Comparison of ENCODE assay signal across 22 cellular contexts in the genomic region with DNA sequence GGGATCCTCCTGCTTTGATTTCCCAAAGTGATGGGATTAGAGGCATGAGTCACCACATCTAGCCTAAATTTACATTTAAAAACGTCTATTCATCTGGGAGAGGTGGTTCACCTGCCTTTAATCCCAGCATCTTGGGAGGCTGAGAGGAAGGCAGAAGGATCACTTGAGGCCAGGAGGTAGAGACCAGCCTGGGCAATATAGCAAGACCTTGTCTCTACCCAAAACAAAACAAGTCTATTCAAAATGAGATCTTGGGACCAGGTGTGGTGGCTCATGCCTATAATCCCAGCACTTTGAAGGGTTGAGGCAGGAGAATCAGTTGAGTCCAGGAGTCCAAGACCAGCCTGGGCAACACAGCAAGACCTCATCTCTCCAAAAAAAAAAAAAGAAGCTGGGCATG. TPM values are rescaled to one million over a fixed set of nuclear protein-coding genes. Genes with fewer than 3 reads are reported as not detected.
DNase-seq lines count a peak whose midpoint lies in the region; ATAC-seq, FAIRE-seq and TF ChIP-seq lines count a peak whose summit lies in the region.
"Had no signal": no experiment of that assay in that cellular context is flagged by ENCODE, and none has a peak within 500 bp of the region (broad histone marks: within the 10 kb centered on the region; RNA-seq: fewer than 3 reads in every experiment).

No MANE protein-coding gene starts in this region.

- no peak for FAIRE-seq in H1 (lab: Jason Lieb, UNC)
- FAIRE-seq in frontal cortex (lab: Jason Lieb, UNC): no peak
- FAIRE-seq: A549, D721Med, G401.6, GM12891, GM19239 had no signal

- H3K27me3 ChIP-seq in GM23338 (ENCODE audit: insufficient read depth): peaks cover 23% of the 10 kb centered on the region
- peaks cover 17% of the 10 kb centered on the region for H3K27me3 ChIP-seq in NT2/D1 (ENCODE audit: insufficient read depth, insufficient read length)
- H3K27me3 ChIP-seq in H1 (replicated peaks in 1 of 4; ENCODE audit: control insufficient read depth in 3 of 4, extremely low read depth in 1 of 4, insufficient read depth in 3 of 4, low read length in 3 of 4): peaks cover 0 to 16% (median 12%) of the 10 kb centered on the region in 4 experiments; a peak in 6 of 7 replicates
- H3K27me3 ChIP-seq: BLaER1 treated with 17β-estradiol and CSF1 and Interleukin-3, amounts not matched to agents 10 nM and 100 nM had no signal

- H3K36me3 ChIP-seq in GM23338 (ENCODE audit: insufficient read depth) (no peaks in the 10 kb centered on the region), NT2/D1 (ENCODE audit: insufficient read depth, insufficient read length, low read length) (no peaks in the 10 kb centered on the region), H1 (ENCODE audit: control insufficient read depth in 2 of 4, insufficient read depth in 4 of 4, low read length in 3 of 4) (no peaks in the 10 kb centered on the region)
- H3K36me3 ChIP-seq: BLaER1 treated with 17β-estradiol and CSF1 and Interleukin-3, amounts not matched to agents 10 nM and 100 nM had no signal

- no peak overlapping the region for H4K8ac ChIP-seq in H1 (ENCODE audit: extremely low read depth, insufficient read depth, low read length)

- CTCF ChIA-PET in H1 (lab: Charles Lee; ENCODE audit: partially characterized antibody): interaction anchor here (0.6 to 1.3 kb wide), 2 partner anchors 97 to 104 kb away, joined by 3 to 4 read pairs; no protein-coding TSS in a partner anchor

- no peak overlapping the region for H3K27ac ChIP-seq in GM23338 (ENCODE audit: low read depth)
- no peak overlapping the region for H3K27ac ChIP-seq in H1 (ENCODE audit: low read depth, low read length)
- H3K27ac ChIP-seq: 22Rv1; BLaER1 treated with 17β-estradiol and CSF1 and Interleukin-3, amounts not matched to agents 10 nM and 100 nM; C4-2B had no signal

- H2AFZ ChIP-seq in GM23338 (no peak overlapping the region), H1 (ENCODE audit: low read length) (no peak overlapping the region)

- H2BK5ac ChIP-seq in H1 (ENCODE audit: low read depth, low read length): no peak overlapping the region

- H3K4me3 Mint-ChIP-seq in GM23338: no peak overlapping the region
- H3K4me3 Mint-ChIP-seq: B cell; CD4-positive, alpha-beta T cell; CD8-positive, alpha-beta T cell had no signal

- TF ChIP-seq POLR2A in H1 (IDR thresholded peaks at IDR 0.05; ENCODE audit: control extremely low read depth in 1 of 2, low read depth in 2 of 2, low read length in 2 of 2): no peak

- H3K79me2 ChIP-seq in GM23338 (replicated peaks; ENCODE audit: insufficient read depth): no peaks in the 10 kb centered on the region
- no peaks in the 10 kb centered on the region for H3K79me2 ChIP-seq in H1 (ENCODE audit: control insufficient read depth in 1 of 2, insufficient read depth in 2 of 2, low read length in 2 of 2)

- H2BK120ac ChIP-seq in H1 (replicated peaks; ENCODE audit: low read depth, low read length): no peak overlapping the region

- H3K4me2 ChIP-seq in GM23338 (no peak overlapping the region), H1 (ENCODE audit: insufficient read depth in 1 of 2, low read depth in 2 of 2, low read length in 2 of 2) (no peak overlapping the region)
- H3K4me2 ChIP-seq: A549 had no signal

- no peak for TF ChIP-seq EP300 in H1 (IDR thresholded peaks at IDR 0.05; ENCODE audit: borderline replicate concordance in 1 of 2, low read depth in 2 of 2, low read length in 2 of 2)

- ATAC-seq in GM23338 (no peak), HG02610 (IDR thresholded peaks at IDR 0.05; ENCODE audit: unreplicated experiment) (no peak), omental fat pad (ENCODE audit: low FRiP score) (no peak)
- ATAC-seq: A549; CD8-positive, alpha-beta T cell had no signal

- H3K9ac ChIP-seq in NT2/D1 (ENCODE audit: insufficient read length, low read depth) (no peak overlapping the region), H1 (replicated peaks in 1 of 4; ENCODE audit: extremely low read depth in 1 of 4, low read depth in 3 of 4, low read length in 3 of 4) (no peak overlapping the region)
- H3K9ac ChIP-seq: BLaER1 treated with 17β-estradiol and CSF1 and Interleukin-3, amounts not matched to agents 10 nM and 100 nM had no signal

- H3K27ac Mint-ChIP-seq in GM23338: no peak overlapping the region
- H3K27ac Mint-ChIP-seq: B cell; CD4-positive, alpha-beta T cell; CD8-positive, alpha-beta T cell had no signal

- no peak overlapping the region for H4K91ac ChIP-seq in H1 (replicated peaks; ENCODE audit: insufficient read length, low read length)

- H3K23me2 ChIP-seq in H1 (ENCODE audit: low read depth, low read length): peaks cover 4% of the 10 kb centered on the region; the same call in 1 of the 2 replicates

- no peak overlapping the region for H3K23ac ChIP-seq in H1 (ENCODE audit: insufficient read length)

- H3K4me1 ChIP-seq in GM23338 (ENCODE audit: insufficient read depth) (peaks cover 5% of the 10 kb centered on the region; the same call in 1 of the 2 replicates), NT2/D1 (ENCODE audit: insufficient read depth, insufficient read length) (peaks cover 4% of the 10 kb centered on the region), H1 (replicated peaks in 1 of 4; ENCODE audit: control insufficient read depth in 3 of 4, insufficient read depth in 4 of 4, low read length in 3 of 4) (peaks cover 0 to 7% (median 3%) of the 10 kb centered on the region in 4 experiments; a peak in 6 of 7 replicates)

- H3K56ac ChIP-seq in H1 (replicated peaks; ENCODE audit: insufficient read length, low read depth, low read length): no peak overlapping the region

- H4K20me1 ChIP-seq in GM23338 (replicated peaks; ENCODE audit: insufficient read depth) (no peaks in the 10 kb centered on the region), H1 (replicated peaks in 1 of 2; ENCODE audit: control insufficient read depth in 1 of 2, insufficient read depth in 2 of 2, low read length in 2 of 2) (no peaks in the 10 kb centered on the region)

- H3K4me3 ChIP-seq in GM23338 (no peak overlapping the region), NT2/D1 (ENCODE audit: insufficient read length, low read depth) (no peak overlapping the region), H1 (ENCODE audit: extremely low read depth in 1 of 4, insufficient read depth in 2 of 4, low read depth in 3 of 4, low read length in 4 of 4) (no peak overlapping the region)
- H3K4me3 ChIP-seq: A549; BLaER1 treated with 17β-estradiol and CSF1 and Interleukin-3, amounts not matched to agents 10 nM and 100 nM had no signal

- H3K9me3 ChIP-seq in NT2/D1 (ENCODE audit: insufficient read depth, low read length): no peaks in the 10 kb centered on the region
- H3K9me3 ChIP-seq in H1 (ENCODE audit: insufficient read depth in 2 of 2, low read depth in 1 of 2, low read length in 1 of 2): no peaks in the 10 kb centered on the region
- H3K9me3 ChIP-seq: A549; BLaER1 treated with 17β-estradiol and CSF1 and Interleukin-3, amounts not matched to agents 10 nM and 100 nM; Caco-2 had no signal

- no peaks in the 10 kb centered on the region for H3K9me2 ChIP-seq in GM23338 (ENCODE audit: insufficient read depth)

- TF ChIP-seq RAD21 in H1 (IDR thresholded peaks at IDR 0.05 in 1 of 2, conservative IDR thresholded peaks at IDR 0.05 in 1 of 2; ENCODE audit: low read depth in 2 of 2, low read length in 2 of 2): no peak

- peaks cover 26% of the 10 kb centered on the region for H3K27me3 Mint-ChIP-seq in GM23338 (ENCODE audit: insufficient read depth, low read depth, poor library complexity)
- H3K27me3 Mint-ChIP-seq: CD4-positive, alpha-beta T cell had no signal

- DNase-seq in GM23338 (ENCODE audit: low spot score): peak; percentile 17
- peak; percentile 40 for DNase-seq in NT2/D1 (ENCODE audit: low read depth, low spot score)
- no peak for DNase-seq in H1 (ENCODE audit: low read depth in 1 of 2, low spot score in 2 of 2)
- no peak for DNase-seq in frontal cortex (ENCODE audit: low spot score in 2 of 2)
- DNase-seq in omental fat pad (ENCODE audit: low spot score): no peak
- DNase-seq: AML-193; Caco-2; Calu3; CD4-positive, alpha-beta T cell; CD8-positive, alpha-beta T cell; DMS79 treated with DMSO at 0.1 percent for 48 hours; GF-D8 had no signal

- 55% methylated on average over 1 of the region's 1 CpG; no CpG with 5 or more reads in 1 of the 2 experiments for WGBS in H1 (ENCODE audit: extremely low coverage in 1 of 2, insufficient coverage in 1 of 2, insufficient read length in 1 of 2, insufficient replicate concordance in 2 of 2, low coverage in 1 of 2, low lambda C conversion rate in 2 of 2, missing lambda C conversion rate in 1 of 2), 2 experiments

- H3K14ac ChIP-seq in H1 (ENCODE audit: insufficient read length): no peak overlapping the region

- H3K18ac ChIP-seq in H1 (ENCODE audit: extremely low read depth, low read length): no peak overlapping the region

- no peaks in the 10 kb centered on the region for H3K79me1 ChIP-seq in H1 (ENCODE audit: low read depth, low read length)

- no peak overlapping the region for H3K4ac ChIP-seq in H1 (replicated peaks; ENCODE audit: insufficient read length, low read depth, low read length)

- H2BK12ac ChIP-seq in H1 (ENCODE audit: low read depth, low read length): no peak overlapping the region

- H3K36me3 Mint-ChIP-seq in GM23338 (ENCODE audit: low read depth): no peaks in the 10 kb centered on the region

- peaks cover 7% of the 10 kb centered on the region; the same call in 2 of the 3 replicates for H3K4me1 Mint-ChIP-seq in GM23338

- H2AK5ac ChIP-seq in H1 (ENCODE audit: low read depth, low read length): no peak overlapping the region

- POLR2A ChIA-PET in H1 (lab: Charles Lee; ENCODE audit: partially characterized antibody): no interaction called here

- 0 out of 2 replicates have a peak overlapping the region, but pooled peaks have one; percentile 81 for H2BK15ac ChIP-seq in H1 (ENCODE audit: low read length)

- TF ChIP-seq CTCF in GM23338 (conservative IDR thresholded peaks at IDR 0.05; ENCODE audit: low read depth in 2 of 2) (no peak), H1 (IDR thresholded peaks at IDR 0.05; ENCODE audit: control extremely low read depth in 1 of 3, insufficient read depth in 1 of 3, low read depth in 1 of 3, low read length in 3 of 3) (no peak), omental fat pad (IDR thresholded peaks at IDR 0.05) (no peak)

- no peaks in the 10 kb centered on the region for H3F3A ChIP-seq in GM23338 (replicated peaks; ENCODE audit: low read depth)

- H2BK20ac ChIP-seq in H1 (ENCODE audit: low read length): no peak overlapping the region

- no peaks in the 10 kb centered on the region for H3K9me3 Mint-ChIP-seq in GM23338
- H3K9me3 Mint-ChIP-seq: CD4-positive, alpha-beta T cell; CD8-positive, alpha-beta T cell had no signal

- no peak overlapping the region for H4K5ac ChIP-seq in H1 (ENCODE audit: insufficient read length, low read depth, low read length)

RNA-seq across cellular contexts. Expression of gene UBASH3B, which starts 4.9 kb away (rescaled TPM):
- 12.0 and 17.2 TPM in 2 replicates for total RNA-seq in GM23338 (2014; rRNA removed; shearing (Covaris generic))
- 2.1 and 2.6 TPM in 2 replicates for polyA plus RNA-seq in GM23338 (2016; fragmentation: Nextera tagmentation; extraction: Ambion mirVana)
- 8.9 and 9.5 TPM in 2 replicates for total RNA-seq in H1 (2021; fragmentation: NEBNext Ultra II Directional; extraction: Animal tissue kit (Norgen Biotek cat#: 25700))
- 7.5 and 7.6 TPM in 2 replicates for polyA plus RNA-seq in H1 (2011; rRNA removed)
- polyA plus RNA-seq in H1 (2011; cell fraction: cytosol; rRNA removed): 5.0 TPM
- polyA plus RNA-seq in H1 (2011; cell fraction: nucleus; rRNA removed): 7.6 TPM
- 4.4 to 7.8 TPM (median 5.7 TPM) in 4 replicates for polyA plus RNA-seq in H1 (2012, experiment 1 of 2)
- 0.92 TPM for polyA plus RNA-seq in H1 (2012, experiment 2 of 2)
- 4.3 TPM for polyA plus RNA-seq in H1 (2013, experiment 1 of 2)
- 4.7 TPM for polyA plus RNA-seq in H1 (2013, experiment 2 of 2)
- 17.4 and 24.7 TPM in 2 replicates for polyA minus RNA-seq in H1 (2011; rRNA and poly(A)+ RNA removed)
- polyA minus RNA-seq in H1 (2011; cell fraction: cytosol; rRNA and poly(A)+ RNA removed): 4.4 TPM
- 22.5 TPM for polyA minus RNA-seq in H1 (2011; cell fraction: nucleus; rRNA and poly(A)+ RNA removed)
- 24.1 TPM for total RNA-seq in frontal cortex
- total RNA-seq in omental fat pad: 10 to 100 TPM in 3 of 4 donors, 1 to 10 TPM in 1; 9.9 to 36.3 (median 24.3) TPM

Comparison
In these comparisons a context has a peak if more than half of its experiments do, and no peak if none do; other contexts are left out.
1. DNase-seq: peak in GM23338 (single experiment) and NT2/D1 (single experiment); none in H1 (0 of 2), frontal cortex (0 of 2) and omental fat pad (single experiment).